ENCODE assay signal across 1 cellular context in genomic region chr12:103241184-103241583, GRCh38.
TF ChIP-seq lines count a peak whose summit lies in the region.

No MANE protein-coding gene starts in this region.

TF ChIP-seq in GM23338, 12 proteins besides CTCF, POLR2A, EP300 and RAD21 (continued from another document):
- TF ChIP-seq ZNF462 (CRISPR knock-in tag; IDR thresholded peaks at IDR 0.05) (no peak), CREB1 (CRISPR knock-in tag; IDR thresholded peaks at IDR 0.05; ENCODE audit: low read depth) (no peak), ZNF114 (CRISPR knock-in tag; IDR thresholded peaks at IDR 0.05) (no peak), STAT1 (IDR thresholded peaks at IDR 0.05; ENCODE audit: unreplicated experiment) (no peak), ZNF331 (CRISPR knock-in tag; IDR thresholded peaks at IDR 0.05; ENCODE audit: low read depth) (no peak), EZH2 (IDR thresholded peaks at IDR 0.05; ENCODE audit: low read depth, unreplicated experiment) (no peak), JUNB (IDR thresholded peaks at IDR 0.05; ENCODE audit: unreplicated experiment) (no peak), POLR2AphosphoS5 (IDR thresholded peaks at IDR 0.05; ENCODE audit: low read depth) (no peak)
